3 cellular contexts compared by ENCODE assay signal in the genomic region with DNA sequence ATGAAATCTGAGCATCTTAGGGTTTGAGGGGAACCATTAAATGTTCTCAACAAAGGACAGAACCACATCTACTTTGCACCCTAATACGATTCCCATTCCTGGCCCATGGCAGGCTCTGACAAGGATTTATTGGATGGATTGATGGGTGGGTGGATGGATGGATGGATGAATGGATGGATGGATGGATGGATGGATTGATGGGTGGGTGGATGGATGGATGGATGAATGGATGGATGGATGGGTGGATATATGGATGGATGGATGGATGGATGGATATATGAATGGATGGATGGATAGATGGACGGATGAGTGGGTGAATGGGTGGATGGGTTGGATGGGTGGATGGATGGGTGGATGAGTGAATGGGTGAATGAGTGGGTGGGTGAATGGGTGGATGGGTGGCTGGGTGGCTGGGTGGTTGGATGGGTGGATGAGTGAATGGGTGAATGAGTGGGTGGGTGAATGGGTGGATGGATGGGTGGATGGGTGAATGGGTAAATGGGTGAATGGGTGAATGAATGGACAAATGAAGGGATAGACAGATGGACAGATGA.
TF ChIP-seq lines count a peak whose summit lies in the region.

No MANE protein-coding gene starts in this region.

TF ChIP-seq in HEK293, 187 proteins besides CTCF, POLR2A, EP300 and RAD21:
- TF ChIP-seq ZNF10 (tag by site-specific recombination; IDR thresholded peaks at IDR 0.05) (no peak), ZFHX2 (tag by site-specific recombination; conservative IDR thresholded peaks at IDR 0.05) (peak; percentile 67), ZNF112 (tag by site-specific recombination; IDR thresholded peaks at IDR 0.05) (no peak), EGR2 (tag by site-specific recombination; IDR thresholded peaks at IDR 0.05; ENCODE audit: low read depth) (peak; percentile 80), ZNF585B (tag by site-specific recombination; IDR thresholded peaks at IDR 0.05) (no peak), ZNF521 (tag by site-specific recombination; IDR thresholded peaks at IDR 0.05) (no peak), ZSCAN16 (tag by site-specific recombination; IDR thresholded peaks at IDR 0.05) (no peak), ZNF792 (tag by site-specific recombination; IDR thresholded peaks at IDR 0.05) (no peak), ZNF366 (tag by site-specific recombination; conservative IDR thresholded peaks at IDR 0.05) (peak; percentile 94), ZFP37 (tag by site-specific recombination; IDR thresholded peaks at IDR 0.05) (no peak), ZNF121 (tag by site-specific recombination; IDR thresholded peaks at IDR 0.05) (no peak)
- TF ChIP-seq, protein P1, sequence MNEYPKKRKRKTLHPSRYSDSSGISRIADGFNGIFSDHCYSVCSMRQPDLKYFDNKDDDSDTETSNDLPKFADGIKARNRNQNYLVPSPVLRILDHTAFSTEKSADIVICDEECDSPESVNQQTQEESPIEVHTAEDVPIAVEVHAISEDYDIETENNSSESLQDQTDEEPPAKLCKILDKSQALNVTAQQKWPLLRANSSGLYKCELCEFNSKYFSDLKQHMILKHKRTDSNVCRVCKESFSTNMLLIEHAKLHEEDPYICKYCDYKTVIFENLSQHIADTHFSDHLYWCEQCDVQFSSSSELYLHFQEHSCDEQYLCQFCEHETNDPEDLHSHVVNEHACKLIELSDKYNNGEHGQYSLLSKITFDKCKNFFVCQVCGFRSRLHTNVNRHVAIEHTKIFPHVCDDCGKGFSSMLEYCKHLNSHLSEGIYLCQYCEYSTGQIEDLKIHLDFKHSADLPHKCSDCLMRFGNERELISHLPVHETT (tag by site-specific recombination; IDR thresholded peaks at IDR 0.05): no peak

TF ChIP-seq in IMR-90, 13 proteins besides CTCF, POLR2A, EP300 and RAD21:
- TF ChIP-seq BHLHE40 (IDR thresholded peaks at IDR 0.05; ENCODE audit: low read depth, low read length) (no peak), MAFK (IDR thresholded peaks at IDR 0.05; ENCODE audit: low read depth, low read length) (no peak), RFX5 (IDR thresholded peaks at IDR 0.05; ENCODE audit: low read depth, low read length) (no peak), CEBPB (IDR thresholded peaks at IDR 0.05; ENCODE audit: low read depth, low read length) (no peak), FOS (IDR thresholded peaks at IDR 0.05; ENCODE audit: low read depth, low read length) (no peak), RCOR1 (IDR thresholded peaks at IDR 0.05; ENCODE audit: insufficient replicate concordance, low read length) (no peak), MAZ (IDR thresholded peaks at IDR 0.05; ENCODE audit: borderline replicate concordance, low read depth, low read length) (no peak), NFE2L2 (IDR thresholded peaks at IDR 0.05; ENCODE audit: low read depth, low read length) (no peak), SMC3 (IDR thresholded peaks at IDR 0.05; ENCODE audit: low read depth, low read length) (no peak), CHD1 (IDR thresholded peaks at IDR 0.05; ENCODE audit: low read depth, low read length) (no peak), MXI1 (IDR thresholded peaks at IDR 0.05; ENCODE audit: borderline replicate concordance, low read depth, low read length) (no peak)
- TF ChIP-seq, protein P2, sequence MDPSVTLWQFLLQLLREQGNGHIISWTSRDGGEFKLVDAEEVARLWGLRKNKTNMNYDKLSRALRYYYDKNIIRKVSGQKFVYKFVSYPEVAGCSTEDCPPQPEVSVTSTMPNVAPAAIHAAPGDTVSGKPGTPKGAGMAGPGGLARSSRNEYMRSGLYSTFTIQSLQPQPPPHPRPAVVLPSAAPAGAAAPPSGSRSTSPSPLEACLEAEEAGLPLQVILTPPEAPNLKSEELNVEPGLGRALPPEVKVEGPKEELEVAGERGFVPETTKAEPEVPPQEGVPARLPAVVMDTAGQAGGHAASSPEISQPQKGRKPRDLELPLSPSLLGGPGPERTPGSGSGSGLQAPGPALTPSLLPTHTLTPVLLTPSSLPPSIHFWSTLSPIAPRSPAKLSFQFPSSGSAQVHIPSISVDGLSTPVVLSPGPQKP (IDR thresholded peaks at IDR 0.05; ENCODE audit: borderline replicate concordance, low read depth, low read length): no peak
- TF ChIP-seq, protein P3, sequence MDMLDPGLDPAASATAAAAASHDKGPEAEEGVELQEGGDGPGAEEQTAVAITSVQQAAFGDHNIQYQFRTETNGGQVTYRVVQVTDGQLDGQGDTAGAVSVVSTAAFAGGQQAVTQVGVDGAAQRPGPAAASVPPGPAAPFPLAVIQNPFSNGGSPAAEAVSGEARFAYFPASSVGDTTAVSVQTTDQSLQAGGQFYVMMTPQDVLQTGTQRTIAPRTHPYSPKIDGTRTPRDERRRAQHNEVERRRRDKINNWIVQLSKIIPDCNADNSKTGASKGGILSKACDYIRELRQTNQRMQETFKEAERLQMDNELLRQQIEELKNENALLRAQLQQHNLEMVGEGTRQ (IDR thresholded peaks at IDR 0.05; ENCODE audit: low read depth, low read length): no peak

TF ChIP-seq in K562, 482 proteins besides CTCF, POLR2A, EP300 and RAD21:
- TF ChIP-seq, protein P4, sequence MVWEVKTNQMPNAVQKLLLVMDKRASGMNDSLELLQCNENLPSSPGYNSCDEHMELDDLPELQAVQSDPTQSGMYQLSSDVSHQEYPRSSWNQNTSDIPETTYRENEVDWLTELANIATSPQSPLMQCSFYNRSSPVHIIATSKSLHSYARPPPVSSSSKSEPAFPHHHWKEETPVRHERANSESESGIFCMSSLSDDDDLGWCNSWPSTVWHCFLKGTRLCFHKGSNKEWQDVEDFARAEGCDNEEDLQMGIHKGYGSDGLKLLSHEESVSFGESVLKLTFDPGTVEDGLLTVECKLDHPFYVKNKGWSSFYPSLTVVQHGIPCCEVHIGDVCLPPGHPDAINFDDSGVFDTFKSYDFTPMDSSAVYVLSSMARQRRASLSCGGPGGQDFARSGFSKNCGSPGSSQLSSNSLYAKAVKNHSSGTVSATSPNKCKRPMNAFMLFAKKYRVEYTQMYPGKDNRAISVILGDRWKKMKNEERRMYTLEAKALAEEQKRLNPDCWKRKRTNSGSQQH (CRISPR knock-in tag; IDR thresholded peaks at IDR 0.05): 0 out of 2 replicates have a peak, but pooled peaks have one; percentile 20
- no peak for TF ChIP-seq DPF2 (IDR thresholded peaks at IDR 0.05)
